2 cellular contexts compared by ENCODE assay signal in genomic region chr11:18754308-18754707, GRCh38.
TF ChIP-seq lines count a peak whose summit lies in the region.

No MANE protein-coding gene starts in this region.

TF ChIP-seq in IMR-90, 13 proteins besides CTCF, POLR2A, EP300 and RAD21:
- TF ChIP-seq USF2 (IDR thresholded peaks at IDR 0.05; ENCODE audit: low read depth, low read length) (no peak), SMC3 (IDR thresholded peaks at IDR 0.05; ENCODE audit: low read depth, low read length) (no peak), RCOR1 (IDR thresholded peaks at IDR 0.05; ENCODE audit: insufficient replicate concordance, low read length) (no peak), BHLHE40 (IDR thresholded peaks at IDR 0.05; ENCODE audit: low read depth, low read length) (no peak), CHD1 (IDR thresholded peaks at IDR 0.05; ENCODE audit: low read depth, low read length) (no peak), MXI1 (IDR thresholded peaks at IDR 0.05; ENCODE audit: borderline replicate concordance, low read depth, low read length) (no peak), RFX5 (IDR thresholded peaks at IDR 0.05; ENCODE audit: low read depth, low read length) (no peak), FOS (IDR thresholded peaks at IDR 0.05; ENCODE audit: low read depth, low read length) (no peak), ELK1 (IDR thresholded peaks at IDR 0.05; ENCODE audit: borderline replicate concordance, low read depth, low read length) (no peak), MAZ (IDR thresholded peaks at IDR 0.05; ENCODE audit: borderline replicate concordance, low read depth, low read length) (no peak), MAFK (IDR thresholded peaks at IDR 0.05; ENCODE audit: low read depth, low read length) (no peak)
TF ChIP-seq in IMR-90: peak in this region for 0.

TF ChIP-seq in GM12878, 131 proteins besides CTCF, POLR2A, EP300 and RAD21:
- no peak for TF ChIP-seq PBX3 (IDR thresholded peaks at IDR 0.05; ENCODE audit: insufficient replicate concordance, low read depth, low read length)
- TF ChIP-seq NFIC (IDR thresholded peaks at IDR 0.05; ENCODE audit: low read depth, low read length), result no peak
- no peak for TF ChIP-seq GABPA (IDR thresholded peaks at IDR 0.05; ENCODE audit: low read depth)
- no peak for TF ChIP-seq STAT3 (IDR thresholded peaks at IDR 0.05; ENCODE audit: low read depth, low read length)
- no peak for TF ChIP-seq MXI1 (IDR thresholded peaks at IDR 0.05; ENCODE audit: low read depth, low read length)
- no peak for TF ChIP-seq RBBP5 (conservative IDR thresholded peaks at IDR 0.05)
- TF ChIP-seq ELK1 (IDR thresholded peaks at IDR 0.05; ENCODE audit: low read depth, low read length), result no peak
- TF ChIP-seq NR2C2 (IDR thresholded peaks at IDR 0.05; ENCODE audit: borderline replicate concordance, control insufficient read depth, insufficient read length, low read depth), result no peak
- TF ChIP-seq TCF3 (IDR thresholded peaks at IDR 0.05; ENCODE audit: borderline replicate concordance, insufficient read depth, low read depth, low read length), result no peak
- no peak for TF ChIP-seq E4F1 (IDR thresholded peaks at IDR 0.05; ENCODE audit: borderline replicate concordance, partially characterized antibody)
- TF ChIP-seq CUX1 (IDR thresholded peaks at IDR 0.05; ENCODE audit: insufficient replicate concordance, low read depth, low read length), result no peak
- no peak for TF ChIP-seq MTA2 (IDR thresholded peaks at IDR 0.05; ENCODE audit: low read depth)
- no peak for TF ChIP-seq SREBF1 (IDR thresholded peaks at IDR 0.05; ENCODE audit: low read length)
- TF ChIP-seq EZH2 (IDR thresholded peaks at IDR 0.05; ENCODE audit: borderline replicate concordance, control insufficient read depth, low read depth, low read length), result no peak
- no peak for TF ChIP-seq CHD1 (IDR thresholded peaks at IDR 0.05; ENCODE audit: low read depth, low read length)
